7 cellular contexts compared by ENCODE assay signal in the genomic region with DNA sequence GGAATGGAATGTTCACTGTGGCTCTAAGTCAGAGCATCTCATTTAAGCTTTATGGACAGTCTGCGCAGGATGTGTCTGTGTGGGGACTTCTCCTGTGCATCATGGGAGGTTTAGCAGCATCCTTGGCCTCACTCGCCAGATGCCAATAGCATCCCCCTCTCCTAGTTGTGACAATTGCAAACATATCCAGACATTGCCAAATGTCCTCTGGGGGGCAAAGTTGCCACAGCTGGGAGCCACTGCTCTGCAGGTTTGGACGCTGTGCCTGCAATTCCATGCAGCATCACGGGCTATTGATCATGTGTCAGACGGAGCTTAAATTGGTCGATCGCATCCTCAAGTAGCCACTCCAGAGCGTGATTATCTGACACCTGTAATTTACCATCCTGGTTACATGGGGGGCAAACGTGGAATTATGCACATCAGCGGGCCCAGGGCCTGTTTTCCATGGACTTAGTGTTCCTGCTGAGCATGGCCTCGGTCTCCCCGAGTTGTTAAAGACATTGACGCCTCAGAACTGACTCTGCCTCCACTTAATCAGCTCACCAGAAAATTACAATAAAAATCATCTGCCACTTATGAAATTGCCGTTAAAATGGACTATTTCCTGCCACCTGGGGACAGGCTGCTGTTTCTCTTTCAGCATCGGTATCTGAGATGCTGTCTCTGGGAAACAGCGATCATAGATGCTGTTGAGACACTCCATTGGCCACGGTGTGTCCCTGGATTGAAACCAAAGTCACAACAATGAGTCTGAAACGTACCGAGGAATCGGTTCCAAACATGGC.
DNase-seq lines count a peak whose midpoint lies in the region; ATAC-seq and TF ChIP-seq lines count a peak whose summit lies in the region.
"Not testable (repeated sequence)": the region's sequence is repeated elsewhere in the genome, so short reads cannot be mapped to it uniquely, and the experiment has no call there.

No MANE protein-coding gene starts in this region.

- peak overlapping the region; percentile 90; the same call in 1 of the 2 replicates for H2AFZ ChIP-seq in OCI-LY7 (ENCODE audit: low read length)
- not testable (repeated sequence) for H2AFZ ChIP-seq in neuronal stem cell (ENCODE audit: low read length)

- not testable (repeated sequence) for H3K23ac ChIP-seq in neuronal stem cell (ENCODE audit: low read depth, low read length, poor library complexity)

- POLR2A ChIA-PET in OCI-LY7 (lab: Charles Lee): interaction anchor here (0.7 to 0.9 kb wide), 2 partner anchors 42 to 252 kb away, joined by 3 to 4 read pairs; no protein-coding TSS in a partner anchor

- peaks cover 30% of the 10 kb centered on the region for H3K27me3 Mint-ChIP-seq in activated T-cell treated with anti-CD3 and anti-CD28 coated beads, Interleukin-2, amount 50 U/mL, for 4 hours (ENCODE audit: low read depth)

- H2BK12ac ChIP-seq in neuronal stem cell (ENCODE audit: low read length): not testable (repeated sequence)

- peak overlapping the region; percentile 32 for H3K18ac ChIP-seq in neuronal stem cell (ENCODE audit: low read length)

- WGBS in neuronal stem cell (ENCODE audit: extremely low coverage in 2 of 2, insufficient read length in 2 of 2, insufficient replicate concordance in 1 of 2), 2 donors: no CpG with 5 or more reads among the region's 20 CpGs

- DNase-seq in NCI-H1092 (lab: John Stamatoyannopoulos, UW): peak; percentile 28
- peak; percentile 70 for DNase-seq in NCI-H345 (lab: John Stamatoyannopoulos, UW)
- peak; percentile 71 for DNase-seq in OCI-LY7 (ENCODE audit: low spot score)
- not testable (repeated sequence) for DNase-seq in activated T-cell treated with anti-CD3 and anti-CD28 coated beads, Interleukin-2, amount 50 U/mL, for 4 hours; neuronal stem cell (ENCODE audit: low spot score)
- peak; percentile 45 for DNase-seq in islet precursor cell

- H3K4ac ChIP-seq in neuronal stem cell (ENCODE audit: low read length): not testable (repeated sequence)

- peaks cover 34 to 81% (median 57%) of the 10 kb centered on the region in 10 experiments for H3K4me1 ChIP-seq in BLaER1 treated with 17β-estradiol and CSF1 and Interleukin-3, amounts not matched to agents 10 nM and 100 nM
- H3K4me1 ChIP-seq in OCI-LY7 (ENCODE audit: insufficient read depth, low read length, poor library complexity, severe bottlenecking): peaks cover 80% of the 10 kb centered on the region
- peaks cover 13 to 26% of the 10 kb centered on the region in 2 donors for H3K4me1 ChIP-seq in neuronal stem cell (ENCODE audit: control insufficient read depth in 2 of 2, insufficient read depth in 1 of 2, low read depth in 1 of 2, low read length in 2 of 2)

- H4K91ac ChIP-seq in neuronal stem cell (ENCODE audit: low read depth, low read length, poor library complexity): not testable (repeated sequence)

- BruUV-seq in OCI-LY7 (replicated peaks; lab: Mats Ljungman, UMichigan): not testable (repeated sequence)

- H2BK15ac ChIP-seq in neuronal stem cell (ENCODE audit: low read length): not testable (repeated sequence)

- not testable (repeated sequence) for H3K79me2 ChIP-seq in OCI-LY7 (ENCODE audit: insufficient read depth, low read depth, low read length)

- not testable (repeated sequence) for H3K9me3 Mint-ChIP-seq in activated T-cell treated with anti-CD3 and anti-CD28 coated beads, Interleukin-2, amount 50 U/mL, for 4 hours

- peaks cover 11% of the 10 kb centered on the region for H3K4me1 Mint-ChIP-seq in activated T-cell treated with anti-CD3 and anti-CD28 coated beads, Interleukin-2, amount 50 U/mL, for 4 hours (ENCODE audit: low read depth)

- intact Hi-C loops in OCI-LY7 (cut with micrococcal nuclease; ENCODE audit: unreplicated experiment): loop anchor here (2.0 to 5.0 kb wide), 2 partner anchors 252 to 645 kb away; no protein-coding TSS in a partner anchor

- H3K14ac ChIP-seq in neuronal stem cell (ENCODE audit: low read length): not testable (repeated sequence)

- peak overlapping the region in 6 of 11 experiments; percentile 4 to 51 (median 44); a peak in 8 of 22 replicates for H3K9ac ChIP-seq in BLaER1 treated with 17β-estradiol and CSF1 and Interleukin-3, amounts not matched to agents 10 nM and 100 nM
- H3K9ac ChIP-seq in neuronal stem cell (ENCODE audit: low read depth, low read length, poor library complexity): not testable (repeated sequence)

- H3K9me2 ChIP-seq in OCI-LY7 (ENCODE audit: insufficient read depth, low read length): not testable (repeated sequence)

- H3K4me3 ChIP-seq in BLaER1 treated with 17β-estradiol and CSF1 and Interleukin-3, amounts not matched to agents 10 nM and 100 nM; neuronal stem cell (ENCODE audit: low read length in 2 of 2): not testable (repeated sequence)
- H3K4me3 ChIP-seq in OCI-LY7 (ENCODE audit: low read depth, low read length, poor library complexity, severe bottlenecking): peak overlapping the region; percentile 45

- peak; percentile 60; the same call in 1 of the 2 replicates for TF ChIP-seq CTCF in OCI-LY7 (conservative IDR thresholded peaks at IDR 0.05; ENCODE audit: low read length)

- not testable (repeated sequence) for H2BK5ac ChIP-seq in neuronal stem cell (ENCODE audit: low read length)

- H3K27me3 ChIP-seq in BLaER1 treated with 17β-estradiol and CSF1 and Interleukin-3, amounts not matched to agents 10 nM and 100 nM; neuronal stem cell (ENCODE audit: control insufficient read depth in 3 of 3, insufficient read depth in 3 of 3, low read depth in 1 of 3, low read length in 3 of 3): not testable (repeated sequence)

- H3K4me3 Mint-ChIP-seq in activated T-cell treated with anti-CD3 and anti-CD28 coated beads, Interleukin-2, amount 50 U/mL, for 4 hours: peak overlapping the region; percentile 12

- not testable (repeated sequence) for H3K36me3 Mint-ChIP-seq in activated T-cell treated with anti-CD3 and anti-CD28 coated beads, Interleukin-2, amount 50 U/mL, for 4 hours (ENCODE audit: insufficient read depth)

- H3K9me3 ChIP-seq in BLaER1 treated with 17β-estradiol and CSF1 and Interleukin-3, amounts not matched to agents 10 nM and 100 nM (replicated peaks in 1 of 11); OCI-LY7 (ENCODE audit: low read length); neuronal stem cell (replicated peaks in 1 of 2; ENCODE audit: control insufficient read depth in 2 of 2, insufficient read depth in 1 of 2, low read depth in 1 of 2, low read length in 2 of 2): not testable (repeated sequence)

- H3K4me2 ChIP-seq in BLaER1 treated with 17β-estradiol and CSF1 and Interleukin-3, amounts not matched to agents 10 nM and 100 nM: peak overlapping the region in 10 of 11 experiments; percentile 37 to 82 (median 62); a peak in 19 of 22 replicates
- peak overlapping the region; percentile 78 for H3K4me2 ChIP-seq in OCI-LY7 (ENCODE audit: low read length)
- not testable (repeated sequence) for H3K4me2 ChIP-seq in neuronal stem cell (ENCODE audit: insufficient read depth, low read length, poor library complexity, severe bottlenecking)

- not testable (repeated sequence) for H2BK120ac ChIP-seq in neuronal stem cell (ENCODE audit: low read depth, low read length)

- ATAC-seq in activated T-cell treated with anti-CD3 and anti-CD28 coated beads, Interleukin-2, amount 50 U/mL, for 4 hours: not testable (repeated sequence)

- peak overlapping the region in 8 of 11 experiments; percentile 41 to 77 (median 70); a peak in 14 of 22 replicates for H3K27ac ChIP-seq in BLaER1 treated with 17β-estradiol and CSF1 and Interleukin-3, amounts not matched to agents 10 nM and 100 nM
- peak overlapping the region; percentile 91 for H3K27ac ChIP-seq in OCI-LY7 (ENCODE audit: low read depth, low read length, poor library complexity, severe bottlenecking)
- not testable (repeated sequence) for H3K27ac ChIP-seq in neuronal stem cell (replicated peaks; ENCODE audit: low read length)

- H2AK5ac ChIP-seq in neuronal stem cell (ENCODE audit: low read depth, low read length): not testable (repeated sequence)

- H4K8ac ChIP-seq in neuronal stem cell (ENCODE audit: low read depth, low read length): not testable (repeated sequence)

- H4K20me1 ChIP-seq in BLaER1 treated with 17β-estradiol and CSF1 and Interleukin-3, amounts not matched to agents 10 nM and 100 nM; OCI-LY7 (ENCODE audit: insufficient read depth, low read length): not testable (repeated sequence)

- H3K36me3 ChIP-seq in BLaER1 treated with 17β-estradiol and CSF1 and Interleukin-3, amounts not matched to agents 10 nM and 100 nM; OCI-LY7 (ENCODE audit: insufficient read depth, low read length); neuronal stem cell (replicated peaks in 1 of 2; ENCODE audit: control insufficient read depth in 2 of 2, insufficient read depth in 2 of 2, low read length in 2 of 2): not testable (repeated sequence)

- CTCF ChIA-PET in OCI-LY7 (lab: Charles Lee; ENCODE audit: unreplicated experiment): not testable (repeated sequence)

- H3K79me1 ChIP-seq in neuronal stem cell (ENCODE audit: low read depth, low read length): not testable (repeated sequence)
